In the genomic region with DNA sequence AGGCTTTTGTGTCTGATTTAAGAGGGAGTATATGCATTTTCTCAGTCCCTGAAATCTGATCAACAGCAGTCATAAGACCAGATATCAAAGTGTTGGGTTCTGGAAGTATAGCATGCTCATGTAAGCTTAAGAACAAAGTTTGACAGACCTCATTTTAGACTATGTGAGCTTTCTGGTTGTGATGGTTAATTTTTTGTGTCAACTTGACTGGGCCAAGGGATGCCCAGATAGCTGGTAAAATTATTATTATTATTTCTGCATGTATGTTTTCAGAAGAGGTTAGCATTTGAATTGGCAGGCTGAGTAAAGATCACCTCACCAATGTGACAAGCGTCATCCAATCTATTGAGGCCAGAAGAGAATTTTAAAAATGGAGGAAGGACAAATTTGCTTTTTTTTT, we compare ENCODE assay signal across 3 cellular contexts.
"Had no signal": no experiment of that assay in that cellular context is flagged by ENCODE, and none has a peak within 500 bp of the region (broad histone marks: within the 10 kb centered on the region; RNA-seq: fewer than 3 reads in every experiment).

No MANE protein-coding gene starts in this region.

- ATAC-seq: GM12878 had no signal

- DNase-seq: GDM1, GF-D8 had no signal

- H3K4me3 ChIP-seq: GM12878 had no signal
